ENCODE assay signal across 10 cellular contexts in genomic region chr1:38803647-38804046, GRCh38. TPM values are rescaled to one million over a fixed set of nuclear protein-coding genes. Genes with fewer than 3 reads are reported as not detected.
DNase-seq lines count a peak whose midpoint lies in the region; ATAC-seq and TF ChIP-seq lines count a peak whose summit lies in the region.
"Had no signal": no experiment of that assay in that cellular context is flagged by ENCODE, and none has a peak within 500 bp of the region (broad histone marks: within the 10 kb centered on the region; RNA-seq: fewer than 3 reads in every experiment).

No MANE protein-coding gene starts in this region.

- H3K4me1 Mint-ChIP-seq in CD4-positive, alpha-beta memory T cell: peaks cover 0 to 6% (median 4%) of the 10 kb centered on the region in 4 donors
- H3K4me1 Mint-ChIP-seq in natural killer cell: peaks cover 4 to 5% of the 10 kb centered on the region in 2 donors

- CTCF ChIA-PET in CD4-positive, alpha-beta memory T cell (lab: Charles Lee; ENCODE audit: partially characterized antibody): no interaction called here

- H3K4me3 Mint-ChIP-seq in CD4-positive, alpha-beta memory T cell: peak overlapping the region in 7 of 8 donors; percentile 24 to 86 (median 73)
- H3K4me3 Mint-ChIP-seq in natural killer cell: peak overlapping the region; percentile 70

- no peak for TF ChIP-seq CTCF in natural killer cell (IDR thresholded peaks at IDR 0.05)

- ATAC-seq in natural killer cell (no peak), HG02678 (IDR thresholded peaks at IDR 0.05; ENCODE audit: unreplicated experiment) (no peak)

- H3K27me3 ChIP-seq in CD4-positive, alpha-beta memory T cell (ENCODE audit: insufficient read depth, low read length): peaks cover 27% of the 10 kb centered on the region
- peaks cover 67% of the 10 kb centered on the region for H3K27me3 ChIP-seq in HUES64 (ENCODE audit: insufficient read depth, low read length)
- peaks cover 53% of the 10 kb centered on the region for H3K27me3 ChIP-seq in ectodermal cell (ENCODE audit: control insufficient read depth, insufficient read depth, low read length, poor library complexity, severe bottlenecking)

- no peak overlapping the region for H3K27ac ChIP-seq in CD4-positive, alpha-beta memory T cell (ENCODE audit: low read depth, low read length)
- H3K27ac ChIP-seq in HUES64 (ENCODE audit: low read depth, low read length): 0 out of 2 replicates have a peak overlapping the region, but pooled peaks have one; percentile 20
- no peak overlapping the region for H3K27ac ChIP-seq in ectodermal cell (ENCODE audit: insufficient read depth, low read depth, low read length, poor library complexity, severe bottlenecking)

- DNase-seq in CD4-positive, alpha-beta memory T cell: no peak
- DNase-seq in natural killer cell (no peak), NCI-H2081 (lab: John Stamatoyannopoulos, UW) (no peak), glomerular visceral epithelial cell (ENCODE audit: extremely low spot score) (no peak), NCI-H2196 (lab: John Stamatoyannopoulos, UW; ENCODE audit: unreplicated experiment) (no peak)
- DNase-seq: activated naive CD4-positive, alpha-beta T cell; HCEC 1CT had no signal

- no peaks in the 10 kb centered on the region for H3K36me3 ChIP-seq in CD4-positive, alpha-beta memory T cell (ENCODE audit: insufficient read depth, low read length)
- H3K36me3 ChIP-seq in HUES64 (ENCODE audit: insufficient read depth, low read length) (no peaks in the 10 kb centered on the region), ectodermal cell (ENCODE audit: control insufficient read depth, insufficient read depth, low read length) (no peaks in the 10 kb centered on the region)

- peaks cover 0 to 2% (median 0%) of the 10 kb centered on the region in 8 donors for H3K9me3 Mint-ChIP-seq in CD4-positive, alpha-beta memory T cell
- H3K9me3 Mint-ChIP-seq in natural killer cell: no peaks in the 10 kb centered on the region

- H3K36me3 Mint-ChIP-seq in CD4-positive, alpha-beta memory T cell: no peaks in the 10 kb centered on the region
- H3K36me3 Mint-ChIP-seq in natural killer cell: no peaks in the 10 kb centered on the region

- H3K9ac ChIP-seq in HUES64 (ENCODE audit: low read depth, low read length): peak overlapping the region; percentile 56

- no peak overlapping the region for H3K4me3 ChIP-seq in CD4-positive, alpha-beta memory T cell (ENCODE audit: low read length in 2 of 2)
- H3K4me3 ChIP-seq in HUES64 (ENCODE audit: low read length) (peak overlapping the region; percentile 59), ectodermal cell (ENCODE audit: insufficient read depth, low read depth, low read length) (peak overlapping the region; percentile 33)

- no peak overlapping the region for H3K27ac Mint-ChIP-seq in CD4-positive, alpha-beta memory T cell
- H3K27ac Mint-ChIP-seq in natural killer cell: no peak overlapping the region

- peaks cover 40 to 47% of the 10 kb centered on the region in 2 donors for H3K27me3 Mint-ChIP-seq in CD4-positive, alpha-beta memory T cell
- peaks cover 46 to 60% of the 10 kb centered on the region in 2 donors for H3K27me3 Mint-ChIP-seq in natural killer cell (ENCODE audit: low read depth in 2 of 2)

- POLR2A ChIA-PET in CD4-positive, alpha-beta memory T cell (lab: Charles Lee; ENCODE audit: partially characterized antibody): no interaction called here

- no peaks in the 10 kb centered on the region for H3K9me3 ChIP-seq in CD4-positive, alpha-beta memory T cell (ENCODE audit: control insufficient read depth in 1 of 2, low read length in 2 of 2)
- H3K9me3 ChIP-seq in HUES64 (ENCODE audit: insufficient read depth, low read depth, low read length): no peaks in the 10 kb centered on the region
- H3K9me3 ChIP-seq in ectodermal cell (ENCODE audit: control insufficient read depth, low read length): no peaks in the 10 kb centered on the region

- H3K4me1 ChIP-seq in CD4-positive, alpha-beta memory T cell (ENCODE audit: insufficient read depth, low read length): no peaks in the 10 kb centered on the region
- H3K4me1 ChIP-seq in HUES64 (ENCODE audit: insufficient read depth, low read length) (peaks cover 11% of the 10 kb centered on the region), ectodermal cell (ENCODE audit: control insufficient read depth, insufficient read depth, low read length) (no peaks in the 10 kb centered on the region)

- intact Hi-C loops in CD4-positive, alpha-beta memory T cell (cut with micrococcal nuclease): no loop called here
- intact Hi-C loops in natural killer cell (cut with micrococcal nuclease): no loop called here

- 21% methylated on average over 8 of the region's 8 CpGs for WGBS in HUES64
- WGBS in ectodermal cell, 2 experiments: 24 to 33% methylated on average over 8 of the region's 8 CpGs

RNA-seq across cellular contexts. Expression of gene RRAGC, which starts 55.9 kb away (rescaled TPM):
- total RNA-seq in CD4-positive, alpha-beta memory T cell: 10 to 100 TPM; 24.5 to 25.2 TPM
- polyA plus RNA-seq in CD4-positive, alpha-beta memory T cell: 1 to 10 TPM; 8.8 to 9.0 TPM
- polyA plus RNA-seq in HUES64 (2013, experiment 1 of 2): 17.7 TPM
- 16.2 TPM for polyA plus RNA-seq in HUES64 (2013, experiment 2 of 2)
- 22.4 TPM for polyA plus RNA-seq in ectodermal cell (2013, experiment 1 of 4)
- 25.3 TPM for polyA plus RNA-seq in ectodermal cell (2013, experiment 2 of 4)
- polyA plus RNA-seq in ectodermal cell (2013, experiment 3 of 4): 17.5 TPM
- 21.1 TPM for polyA plus RNA-seq in ectodermal cell (2013, experiment 4 of 4)
- 10 to 100 TPM; 15.9 to 24.9 (median 22.0) TPM for total RNA-seq in natural killer cell

Comparison
In these comparisons a context has a peak if more than half of its experiments do, and no peak if none do; other contexts are left out.
1. H3K4me3 ChIP-seq: peak in HUES64 (single experiment) and ectodermal cell (single experiment); none in CD4-positive, alpha-beta memory T cell (0 of 2).